Comparison of ENCODE assay signal across 12 cellular contexts in the genomic region with DNA sequence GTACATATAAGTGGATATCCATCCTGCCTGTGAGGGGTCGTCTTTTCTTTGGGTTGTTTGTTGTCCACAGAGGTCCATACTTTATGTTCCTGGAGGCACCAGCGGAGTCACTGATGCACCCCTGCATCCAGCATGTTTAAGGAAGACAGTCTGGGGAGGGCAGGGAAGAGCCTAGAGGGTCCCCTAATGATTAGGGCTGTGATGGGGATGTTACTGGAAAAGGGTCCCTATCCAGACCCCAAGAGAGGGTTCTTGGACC. TPM values are rescaled to one million over a fixed set of nuclear protein-coding genes. Genes with fewer than 3 reads are reported as not detected.
DNase-seq lines count a peak whose midpoint lies in the region; ATAC-seq, FAIRE-seq and TF ChIP-seq lines count a peak whose summit lies in the region.
"Not testable (repeated sequence)": the region's sequence is repeated elsewhere in the genome, so short reads cannot be mapped to it uniquely, and the experiment has no call there.
"Had no signal": no experiment of that assay in that cellular context is flagged by ENCODE, and none has a peak within 500 bp of the region (broad histone marks: within the 10 kb centered on the region; RNA-seq: fewer than 3 reads in every experiment).

No MANE protein-coding gene starts in this region.

- ATAC-seq in A549; activated CD8-positive, alpha-beta T cell treated with anti-CD3 and anti-CD28 coated beads for 36 hours; naive B cell (ENCODE audit: low read depth in 2 of 2); stimulated activated naive B cell treated with anti-CD40 and anti-IgM and Interleukin-4, amounts not matched to agents 10 μg/mL and 1 μg/mL and 100 μg/mL, for 72 hours (replicated peaks): not testable (repeated sequence)

- H3K79me1 ChIP-seq in H9 (ENCODE audit: insufficient read depth, low read depth, low read length, poor library complexity, severe bottlenecking): not testable (repeated sequence)

- not testable (repeated sequence) for H2BK20ac ChIP-seq in H9 (ENCODE audit: low read depth, low read length, poor library complexity, severe bottlenecking)

- not testable (repeated sequence) for H3K36me3 Mint-ChIP-seq in H9 (ENCODE audit: insufficient read depth in 1 of 3, low read depth in 3 of 3); activated CD8-positive, alpha-beta T cell treated with anti-CD3 and anti-CD28 coated beads for 36 hours (ENCODE audit: low read depth); astrocyte (ENCODE audit: low read depth, unreplicated experiment); naive B cell
- H3K36me3 Mint-ChIP-seq in stimulated activated naive B cell treated with anti-CD40 and anti-IgM and Interleukin-4, amounts not matched to agents 10 μg/mL and 1 μg/mL and 100 μg/mL, for 72 hours: peaks cover 20 to 30% of the 10 kb centered on the region in 2 donors

- H2AK5ac ChIP-seq in H9 (ENCODE audit: insufficient read length, low read length): not testable (repeated sequence)

- H3K4me3 ChIP-seq in A549: peak overlapping the region; percentile 65; the same call in 2 of the 3 replicates
- not testable (repeated sequence) for H3K4me3 ChIP-seq in OCI-LY7 (ENCODE audit: low read depth, low read length, poor library complexity, severe bottlenecking); astrocyte (ENCODE audit: insufficient read depth, low read depth, low read length)
- peak overlapping the region in 3 of 4 donors; percentile 60 to 69 (median 61) for H3K4me3 ChIP-seq in esophagus muscularis mucosa

- peaks cover 39 to 42% of the 10 kb centered on the region in 2 experiments for H3K4me1 Mint-ChIP-seq in H9
- H3K4me1 Mint-ChIP-seq in activated CD8-positive, alpha-beta T cell treated with anti-CD3 and anti-CD28 coated beads for 36 hours (ENCODE audit: low read depth): peaks cover 16% of the 10 kb centered on the region
- not testable (repeated sequence) for H3K4me1 Mint-ChIP-seq in astrocyte (ENCODE audit: low read depth, unreplicated experiment)
- peaks cover 15 to 46% (median 32%) of the 10 kb centered on the region in 3 donors for H3K4me1 Mint-ChIP-seq in naive B cell
- peaks cover 16 to 41% of the 10 kb centered on the region in 2 donors for H3K4me1 Mint-ChIP-seq in stimulated activated naive B cell treated with anti-CD40 and anti-IgM and Interleukin-4, amounts not matched to agents 10 μg/mL and 1 μg/mL and 100 μg/mL, for 72 hours

- BruUV-seq in OCI-LY7 (replicated peaks; lab: Mats Ljungman, UMichigan): not testable (repeated sequence)

- H3K9me3 ChIP-seq in A549; H9 (ENCODE audit: control insufficient read depth, low read depth, low read length); OCI-LY7 (ENCODE audit: low read length); astrocyte (ENCODE audit: insufficient read depth, low read depth, low read length); esophagus muscularis mucosa: not testable (repeated sequence)

- not testable (repeated sequence) for H3K36me3 ChIP-seq in OCI-LY7 (ENCODE audit: insufficient read depth, low read length); astrocyte (ENCODE audit: insufficient read depth, low read length); esophagus muscularis mucosa

- not testable (repeated sequence) for TF ChIP-seq CTCF in A549 (IDR thresholded peaks at IDR 0.05); H9 (conservative IDR thresholded peaks at IDR 0.05); OCI-LY7 (conservative IDR thresholded peaks at IDR 0.05; ENCODE audit: low read length); activated CD8-positive, alpha-beta T cell treated with anti-CD3 and anti-CD28 coated beads for 36 hours (IDR thresholded peaks at IDR 0.05); astrocyte (IDR thresholded peaks at IDR 0.05; ENCODE audit: insufficient read depth, low read depth, low read length); esophagus muscularis mucosa (IDR thresholded peaks at IDR 0.05)

- not testable (repeated sequence) for H3K27me3 Mint-ChIP-seq in H9 (ENCODE audit: low read depth); activated CD8-positive, alpha-beta T cell treated with anti-CD3 and anti-CD28 coated beads for 36 hours; astrocyte (ENCODE audit: low read depth, unreplicated experiment); naive B cell; stimulated activated naive B cell treated with anti-CD40 and anti-IgM and Interleukin-4, amounts not matched to agents 10 μg/mL and 1 μg/mL and 100 μg/mL, for 72 hours

- not testable (repeated sequence) for H2BK12ac ChIP-seq in H9 (ENCODE audit: insufficient read length, low read depth, low read length)

- not testable (repeated sequence) for H2BK120ac ChIP-seq in H9 (ENCODE audit: low read depth, low read length, poor library complexity, severe bottlenecking)

- H4K20me1 ChIP-seq in H9 (ENCODE audit: control insufficient read depth, insufficient read depth, insufficient read length); OCI-LY7 (ENCODE audit: insufficient read depth, low read length); astrocyte (ENCODE audit: insufficient read depth, low read length): not testable (repeated sequence)

- not testable (repeated sequence) for H3K56ac ChIP-seq in H9 (ENCODE audit: insufficient read length, low read depth, low read length)

- H4K5ac ChIP-seq in H9 (ENCODE audit: insufficient read length, low read depth, low read length): not testable (repeated sequence)

- H3K23me2 ChIP-seq in H9 (ENCODE audit: insufficient read length, low read depth, low read length, poor library complexity, severe bottlenecking): not testable (repeated sequence)

- H3K4ac ChIP-seq in H9 (ENCODE audit: low read depth, low read length): not testable (repeated sequence)

- H3K79me2 ChIP-seq in H9 (ENCODE audit: insufficient read depth, low read length); OCI-LY7 (ENCODE audit: insufficient read depth, low read depth, low read length); astrocyte (ENCODE audit: insufficient read depth, low read length): not testable (repeated sequence)

- WGBS in A549 (ENCODE audit: missing lambda C conversion rate): 87% methylated on average over 2 of the region's 2 CpGs
- no CpG with 5 or more reads among the region's 2 CpGs for WGBS in H9 (ENCODE audit: extremely low coverage, insufficient read length, low lambda C conversion rate)
- WGBS in esophagus muscularis mucosa: 92% methylated on average over 2 of the region's 2 CpGs

- TF ChIP-seq EP300 in A549 (IDR thresholded peaks at IDR 0.05); esophagus muscularis mucosa (IDR thresholded peaks at IDR 0.05): not testable (repeated sequence)

- not testable (repeated sequence) for FAIRE-seq in A549 (lab: Jason Lieb, UNC); astrocyte (lab: Jason Lieb, UNC)

- POLR2A ChIA-PET in A549 (lab: Yijun Ruan, JAX) (interaction anchor here (2.1 kb wide), 1 partner anchor 37 kb away, joined by 11 read pairs; no protein-coding TSS in a partner anchor), OCI-LY7 (lab: Charles Lee) (interaction anchor here (1.3 kb wide), 1 partner anchor 18 kb away, joined by 3 read pairs; no protein-coding TSS in a partner anchor)
- POLR2A ChIA-PET in activated CD8-positive, alpha-beta T cell treated with anti-CD3 and anti-CD28 coated beads for 36 hours (lab: Charles Lee): interaction anchor here (1.2 to 2.8 kb wide), 4 partner anchors 10 to 32 kb away, joined by 4 to 21 read pairs (median 13); no protein-coding TSS in a partner anchor

- H3K9ac ChIP-seq in H9 (ENCODE audit: extremely low read depth, insufficient read length, low read length); astrocyte (ENCODE audit: low read length): not testable (repeated sequence)

- H3K4me1 ChIP-seq in A549 (peaks cover 12% of the 10 kb centered on the region), OCI-LY7 (ENCODE audit: insufficient read depth, low read length, poor library complexity, severe bottlenecking) (peaks cover 15% of the 10 kb centered on the region), esophagus muscularis mucosa (peaks cover 0 to 14% (median 13%) of the 10 kb centered on the region in 4 donors)
- H3K4me1 ChIP-seq in H9 (ENCODE audit: insufficient read depth, low read length); astrocyte (ENCODE audit: insufficient read depth, low read length): not testable (repeated sequence)

- not testable (repeated sequence) for H4K91ac ChIP-seq in H9 (ENCODE audit: insufficient read length, low read depth, low read length)

- H2AFZ ChIP-seq in H9 (ENCODE audit: low read length); OCI-LY7 (ENCODE audit: low read length); astrocyte (ENCODE audit: low read depth, low read length): not testable (repeated sequence)

- H3K27ac ChIP-seq in A549 (peak overlapping the region; percentile 90 to 95; a peak in 5 of 6 replicates), esophagus muscularis mucosa (replicated peaks in 1 of 4) (peak overlapping the region in 1 of 4 donors; percentile 53)
- not testable (repeated sequence) for H3K27ac ChIP-seq in H9 (ENCODE audit: insufficient read length, low read depth, low read length); OCI-LY7 (ENCODE audit: low read depth, low read length, poor library complexity, severe bottlenecking); astrocyte (ENCODE audit: low read depth, low read length)

- H3T11ph ChIP-seq in H9 (ENCODE audit: low read length): not testable (repeated sequence)

- H3K27me3 ChIP-seq in H9 (ENCODE audit: insufficient read depth, low read length); astrocyte (ENCODE audit: insufficient read depth, low read length); esophagus muscularis mucosa: not testable (repeated sequence)

- not testable (repeated sequence) for H3K18ac ChIP-seq in H9 (ENCODE audit: insufficient read length, low read depth, low read length)

- not testable (repeated sequence) for H2BK5ac ChIP-seq in H9 (ENCODE audit: insufficient read length, low read length)

- not testable (repeated sequence) for H3K14ac ChIP-seq in H9 (ENCODE audit: insufficient read depth, low read length)

- intact Hi-C loops in OCI-LY7 (cut with micrococcal nuclease; ENCODE audit: unreplicated experiment): loop anchor here (5.0 kb wide), 1 partner anchor 35 kb away; no protein-coding TSS in a partner anchor
- intact Hi-C loops in activated CD8-positive, alpha-beta T cell treated with anti-CD3 and anti-CD28 coated beads for 36 hours (cut with micrococcal nuclease): loop anchor here (5.0 kb wide), 1 partner anchor 40 kb away; a partner anchor contains a TSS
- intact Hi-C loops in esophagus muscularis mucosa (cut with DNase I): not testable (repeated sequence)

- not testable (repeated sequence) for TF ChIP-seq POLR2A in A549 (IDR thresholded peaks at IDR 0.05; ENCODE audit: low read length); esophagus muscularis mucosa (IDR thresholded peaks at IDR 0.05; ENCODE audit: low read depth)

- H3K27ac Mint-ChIP-seq in H9 (peak overlapping the region in 2 of 3 experiments; percentile 20 to 53; a peak in 2 of 7 replicates), naive B cell (peak overlapping the region in 5 of 6 donors; percentile 49 to 100 (median 100))
- H3K27ac Mint-ChIP-seq in activated CD8-positive, alpha-beta T cell treated with anti-CD3 and anti-CD28 coated beads for 36 hours: peak overlapping the region; percentile 100
- H3K27ac Mint-ChIP-seq in astrocyte (ENCODE audit: unreplicated experiment): not testable (repeated sequence)
- peak overlapping the region; percentile 99 for H3K27ac Mint-ChIP-seq in stimulated activated naive B cell treated with anti-CD40 and anti-IgM and Interleukin-4, amounts not matched to agents 10 μg/mL and 1 μg/mL and 100 μg/mL, for 72 hours

- H3K9me2 ChIP-seq in OCI-LY7 (ENCODE audit: insufficient read depth, low read length): not testable (repeated sequence)

- not testable (repeated sequence) for DNase-seq in A549 (ENCODE audit: low read depth in 1 of 2, low spot score in 1 of 2); H9; OCI-LY7 (ENCODE audit: low spot score); activated CD8-positive, alpha-beta T cell treated with anti-CD3 and anti-CD28 coated beads for 36 hours; astrocyte (ENCODE audit: low read depth); esophagus muscularis mucosa (ENCODE audit: extremely low spot score); naive B cell; stimulated activated naive B cell treated with anti-CD40 and anti-IgM and Interleukin-4, amounts not matched to agents 10 μg/mL and 1 μg/mL and 100 μg/mL, for 72 hours

- H2BK15ac ChIP-seq in H9 (ENCODE audit: low read depth, low read length): not testable (repeated sequence)

- not testable (repeated sequence) for H3K23ac ChIP-seq in H9 (ENCODE audit: insufficient read length, low read depth, low read length)

- H3K4me2 ChIP-seq in A549 (peak overlapping the region; percentile 88), H9 (ENCODE audit: insufficient read depth, insufficient read length, low read length) (peak overlapping the region; percentile 39), OCI-LY7 (ENCODE audit: low read length) (peak overlapping the region; percentile 68; the same call in 1 of the 2 replicates), astrocyte (ENCODE audit: low read length) (peak overlapping the region; percentile 98)

- not testable (repeated sequence) for H4K8ac ChIP-seq in H9 (replicated peaks; ENCODE audit: insufficient read length, low read depth, low read length)

- not testable (repeated sequence) for TF ChIP-seq RAD21 in A549 (conservative IDR thresholded peaks at IDR 0.05 in 1 of 2, IDR thresholded peaks at IDR 0.05 in 1 of 2)

- not testable (repeated sequence) for H3K9me3 Mint-ChIP-seq in H9; activated CD8-positive, alpha-beta T cell treated with anti-CD3 and anti-CD28 coated beads for 36 hours; astrocyte (ENCODE audit: unreplicated experiment); naive B cell; stimulated activated naive B cell treated with anti-CD40 and anti-IgM and Interleukin-4, amounts not matched to agents 10 μg/mL and 1 μg/mL and 100 μg/mL, for 72 hours

- CTCF ChIA-PET in A549 (lab: Yijun Ruan, JAX): interaction anchor here (1.4 kb wide), 1 partner anchor 142 kb away, joined by 4 read pairs; no protein-coding TSS in a partner anchor
- CTCF ChIA-PET in OCI-LY7 (lab: Charles Lee; ENCODE audit: unreplicated experiment): not testable (repeated sequence)
- CTCF ChIA-PET in activated CD8-positive, alpha-beta T cell treated with anti-CD3 and anti-CD28 coated beads for 36 hours (lab: Charles Lee): interaction anchor here (1.2 kb wide), 1 partner anchor 43 kb away, joined by 3 read pairs; no protein-coding TSS in a partner anchor

- peak overlapping the region; percentile 95 to 96 for H3K4me3 Mint-ChIP-seq in H9
- peak overlapping the region; percentile 98 for H3K4me3 Mint-ChIP-seq in activated CD8-positive, alpha-beta T cell treated with anti-CD3 and anti-CD28 coated beads for 36 hours
- H3K4me3 Mint-ChIP-seq in astrocyte (ENCODE audit: unreplicated experiment): peak overlapping the region; percentile 95
- H3K4me3 Mint-ChIP-seq in naive B cell: peak overlapping the region; percentile 93 to 100 (median 99)
- H3K4me3 Mint-ChIP-seq in stimulated activated naive B cell treated with anti-CD40 and anti-IgM and Interleukin-4, amounts not matched to agents 10 μg/mL and 1 μg/mL and 100 μg/mL, for 72 hours: peak overlapping the region; percentile 97 to 99

RNA-seq across cellular contexts. Expression of a gene that starts 1.4 kb away (rescaled TPM):
- polyA plus RNA-seq in A549 (2011; rRNA removed): 23.1 and 33.0 TPM in 2 replicates
- polyA plus RNA-seq in A549 (2012; cell fraction: cytosol; rRNA removed): not detected in 2 replicates
- not detected in 2 replicates for polyA plus RNA-seq in A549 (2012; cell fraction: nucleus; rRNA removed)
- polyA plus RNA-seq in A549 (2017; fragmentation: RNase III; extraction: RNeasy Plus Mini Kit Qiagen cat#74134 plus additional on column Dnase treatment): 2.0 TPM in 1 of 3 replicates, not detected in the others
- 315 and 499 TPM in 2 replicates for polyA minus RNA-seq in A549 (2011; rRNA and poly(A)+ RNA removed)
- 20.4 and 31.1 TPM in 2 replicates for total RNA-seq in H9 (2021)
- total RNA-seq in OCI-LY7 (2014; rRNA removed; shearing (Covaris generic)): 97.4 and 246 TPM in 2 replicates
- total RNA-seq in OCI-LY7 (2022): 4.8 and 17.9 TPM in 2 replicates
- 1 to 10 TPM; 6.0 to 7.6 TPM for total RNA-seq in activated CD8-positive, alpha-beta T cell treated with anti-CD3 and anti-CD28 coated beads for 36 hours
- 4.2 and 6.6 TPM in 2 replicates for total RNA-seq in astrocyte
- not detected for total RNA-seq in esophagus muscularis mucosa
- 10 to 100 TPM in 2 of 6 donors, 1 to 10 TPM in 1, not detected in 3; 9.0 to 94.7 (median 34.8) TPM for polyA plus RNA-seq in naive B cell (ENCODE audit: low read depth in 6 of 6)
- total RNA-seq: cerebellum, sigmoid colon had no signal
- polyA plus RNA-seq: BJ, pancreas, sigmoid colon had no signal

RNA-seq across cellular contexts. Expression of a gene that starts 37.9 kb away (rescaled TPM):
- polyA plus RNA-seq in A549 (2011; rRNA removed) (37.2 and 49.0 TPM in 2 replicates), A549 (2017; fragmentation: RNase III; extraction: RNeasy Plus Mini Kit Qiagen cat#74134 plus additional on column Dnase treatment) (12.9 to 18.7 TPM (median 16.2 TPM) in 3 replicates), naive B cell (ENCODE audit: low read depth in 6 of 6) (10 to 100 TPM; 35.8 to 75.8 (median 60.9) TPM)
- 3.8 and 4.2 TPM in 2 replicates for polyA plus RNA-seq in A549 (2012; cell fraction: cytosol; rRNA removed)
- polyA plus RNA-seq in A549 (2012; cell fraction: nucleus; rRNA removed): 1.0 and 1.2 TPM in 2 replicates
- polyA minus RNA-seq in A549 (2011; rRNA and poly(A)+ RNA removed): 4.8 and 4.9 TPM in 2 replicates
- total RNA-seq in H9 (2021) (7.1 and 8.2 TPM in 2 replicates), OCI-LY7 (2022) (26.6 and 31.7 TPM in 2 replicates), astrocyte (17.7 and 18.3 TPM in 2 replicates), esophagus muscularis mucosa (10 to 100 TPM; 21.9 to 36.4 (median 27.9) TPM)
- 18.7 and 22.1 TPM in 2 replicates for total RNA-seq in OCI-LY7 (2014; rRNA removed; shearing (Covaris generic))
- total RNA-seq in activated CD8-positive, alpha-beta T cell treated with anti-CD3 and anti-CD28 coated beads for 36 hours: 10 to 100 TPM; 10.8 to 11.1 TPM

RNA-seq across cellular contexts. Expression of a gene that starts 49.9 kb away (rescaled TPM):
- polyA plus RNA-seq in A549 (2011; rRNA removed): not detected in 2 replicates
- not detected in 2 replicates for polyA plus RNA-seq in A549 (2012; cell fraction: cytosol; rRNA removed)
- not detected in 2 replicates for polyA plus RNA-seq in A549 (2012; cell fraction: nucleus; rRNA removed)
- polyA plus RNA-seq in A549 (2017; fragmentation: RNase III; extraction: RNeasy Plus Mini Kit Qiagen cat#74134 plus additional on column Dnase treatment): not detected in 3 replicates
- polyA minus RNA-seq in A549 (2011; rRNA and poly(A)+ RNA removed): not detected in 2 replicates
- 0.04 TPM in 1 of 2 replicates, not detected in the other for total RNA-seq in H9 (2021)
- not detected in 2 replicates for total RNA-seq in OCI-LY7 (2014; rRNA removed; shearing (Covaris generic))
- not detected in 2 replicates for total RNA-seq in OCI-LY7 (2022)
- total RNA-seq in activated CD8-positive, alpha-beta T cell treated with anti-CD3 and anti-CD28 coated beads for 36 hours: not detected
- not detected in 2 replicates for total RNA-seq in astrocyte
- total RNA-seq in esophagus muscularis mucosa: 10 to 100 TPM in 3 of 4 donors, 1 to 10 TPM in 1; 4.2 to 26.1 (median 14.9) TPM
- polyA plus RNA-seq in naive B cell (ENCODE audit: low read depth in 6 of 6): not detected
- polyA plus RNA-seq: BJ, pancreas had no signal

Comparison
In these comparisons a context has a peak if more than half of its experiments do, and no peak if none do; other contexts are left out.
1. H3K4me2 ChIP-seq: peak in every context shown above with its lines; median percentile 98 in astrocyte; 88 in A549; 68 in OCI-LY7; 39 in H9.